Comparison of ENCODE assay signal across 8 cellular contexts in genomic region chr3:38003371-38003816, GRCh38. TPM values are rescaled to one million over a fixed set of nuclear protein-coding genes. Genes with fewer than 3 reads are reported as not detected.
DNase-seq lines count a peak whose midpoint lies in the region; ATAC-seq lines count a peak whose summit lies in the region.

No MANE protein-coding gene starts in this region.

- ATAC-seq in memory B cell (ENCODE audit: low read depth), result peak; percentile 39
- ATAC-seq in HG03280 (IDR thresholded peaks at IDR 0.05; ENCODE audit: unreplicated experiment), result no peak
- no peak for ATAC-seq in GM21717 (IDR thresholded peaks at IDR 0.05; ENCODE audit: unreplicated experiment)

- POLR2A ChIA-PET in activated CD4-positive, alpha-beta memory T cell treated with anti-CD3 and anti-CD28 coated beads for 36 hours (lab: Charles Lee), result no interaction called here

- no peak overlapping the region for H3K4me3 ChIP-seq in effector memory CD4-positive, alpha-beta T cell (ENCODE audit: insufficient read depth, low read depth, low read length, poor library complexity, severe bottlenecking)

- peaks cover 27% of the 10 kb centered on the region for H3K4me1 Mint-ChIP-seq in activated CD4-positive, alpha-beta memory T cell treated with anti-CD3 and anti-CD28 coated beads for 36 hours (ENCODE audit: low read depth)
- H3K4me1 Mint-ChIP-seq in memory B cell, result peaks cover 24% of the 10 kb centered on the region

- H3K4me3 Mint-ChIP-seq in activated CD4-positive, alpha-beta memory T cell treated with anti-CD3 and anti-CD28 coated beads for 36 hours, result no peak overlapping the region
- no peak overlapping the region for H3K4me3 Mint-ChIP-seq in memory B cell

- H3K27me3 Mint-ChIP-seq in activated CD4-positive, alpha-beta memory T cell treated with anti-CD3 and anti-CD28 coated beads for 36 hours, result no peaks in the 10 kb centered on the region
- H3K27me3 Mint-ChIP-seq in memory B cell, result no peaks in the 10 kb centered on the region

- H3K27me3 ChIP-seq in effector memory CD4-positive, alpha-beta T cell (replicated peaks; ENCODE audit: control insufficient read depth, insufficient read depth, low read length, poor library complexity, severe bottlenecking), result no peaks in the 10 kb centered on the region

- H3K4me1 ChIP-seq in effector memory CD4-positive, alpha-beta T cell (ENCODE audit: control insufficient read depth, insufficient read depth, low read length, poor library complexity, severe bottlenecking), result peaks cover 11% of the 10 kb centered on the region

- H3K27ac Mint-ChIP-seq in activated CD4-positive, alpha-beta memory T cell treated with anti-CD3 and anti-CD28 coated beads for 36 hours, result peak overlapping the region; percentile 15
- H3K27ac Mint-ChIP-seq in memory B cell, result peak overlapping the region; percentile 24

- CTCF ChIA-PET in activated CD4-positive, alpha-beta memory T cell treated with anti-CD3 and anti-CD28 coated beads for 36 hours (lab: Charles Lee), result interaction anchor here (0.5 to 2.4 kb wide), 13 partner anchors 9 to 477 kb away, joined by 3 to 16 read pairs (median 5); partner anchors contain the start of gene DLEC1

- in situ Hi-C loops in KBM-7 (cut with MboI; ENCODE audit: low pct_unique_long_range_greater_than_20kb, low sequenced_read_pairs), result no loop called here

- no peaks in the 10 kb centered on the region for H3K9me3 Mint-ChIP-seq in activated CD4-positive, alpha-beta memory T cell treated with anti-CD3 and anti-CD28 coated beads for 36 hours
- no peaks in the 10 kb centered on the region for H3K9me3 Mint-ChIP-seq in memory B cell

- H3K27ac ChIP-seq in effector memory CD4-positive, alpha-beta T cell (ENCODE audit: insufficient read depth, low read length, poor library complexity, severe bottlenecking), result peak overlapping the region; percentile 22

- no peaks in the 10 kb centered on the region for H3K9me3 ChIP-seq in effector memory CD4-positive, alpha-beta T cell (ENCODE audit: control insufficient read depth, low read length)

- DNase-seq in EH (ENCODE audit: low read depth), result peak; percentile 39
- peak; percentile 60 for DNase-seq in KBM-7
- DNase-seq in activated CD4-positive, alpha-beta memory T cell treated with anti-CD3 and anti-CD28 coated beads for 36 hours, result peak; percentile 79
- DNase-seq in effector memory CD4-positive, alpha-beta T cell, result peak; percentile 21 to 41 (median 29)
- DNase-seq in memory B cell (ENCODE audit: low spot score in 2 of 2), result peak; percentile 30 to 60
- DNase-seq in stimulated activated naive CD4-positive, alpha-beta T cell treated with Interleukin-2 at 50 U/mL for 16 hours (lab: John Stamatoyannopoulos, UW), result peak; percentile 44

- H3K36me3 Mint-ChIP-seq in activated CD4-positive, alpha-beta memory T cell treated with anti-CD3 and anti-CD28 coated beads for 36 hours, result peaks cover 9% of the 10 kb centered on the region
- peaks cover 10% of the 10 kb centered on the region for H3K36me3 Mint-ChIP-seq in memory B cell

- H3K36me3 ChIP-seq in effector memory CD4-positive, alpha-beta T cell (ENCODE audit: control insufficient read depth, insufficient read depth, low read length), result peaks cover 56% of the 10 kb centered on the region

- intact Hi-C loops in activated CD4-positive, alpha-beta memory T cell treated with anti-CD3 and anti-CD28 coated beads for 36 hours (cut with micrococcal nuclease), result loop anchor here (1.0 kb wide), 1 partner anchor 29 kb away; no protein-coding TSS in a partner anchor

RNA-seq across cellular contexts. Expression of gene VILL, which starts 12.8 kb away (rescaled TPM):
- 10 to 100 TPM in 1 of 2 experiments, 1 to 10 TPM in 1; 9.9 to 11.3 TPM for total RNA-seq in activated CD4-positive, alpha-beta memory T cell treated with anti-CD3 and anti-CD28 coated beads for 36 hours

RNA-seq across cellular contexts. Expression of gene PLCD1, which starts 26.0 kb away (rescaled TPM):
- 10 to 100 TPM; 17.3 to 17.6 TPM for total RNA-seq in activated CD4-positive, alpha-beta memory T cell treated with anti-CD3 and anti-CD28 coated beads for 36 hours

RNA-seq across cellular contexts. Expression of gene DLEC1, which starts 35.6 kb away (rescaled TPM):
- 1 to 10 TPM in 1 of 2 experiments, under 1 TPM in 1; 0.70 to 1.1 TPM for total RNA-seq in activated CD4-positive, alpha-beta memory T cell treated with anti-CD3 and anti-CD28 coated beads for 36 hours

Comparison
In these comparisons a context has a peak if more than half of its experiments do, and no peak if none do; other contexts are left out.
1. DNase-seq: peak in every context shown above with its lines; median percentile 79 in activated CD4-positive, alpha-beta memory T cell treated with anti-CD3 and anti-CD28 coated beads for 36 hours; 60 in KBM-7; 45 in memory B cell; 44 in stimulated activated naive CD4-positive, alpha-beta T cell treated with Interleukin-2 at 50 U/mL for 16 hours; 39 in EH; 29 in effector memory CD4-positive, alpha-beta T cell.